Comparison of ENCODE assay signal across 33 cellular contexts in the genomic region with DNA sequence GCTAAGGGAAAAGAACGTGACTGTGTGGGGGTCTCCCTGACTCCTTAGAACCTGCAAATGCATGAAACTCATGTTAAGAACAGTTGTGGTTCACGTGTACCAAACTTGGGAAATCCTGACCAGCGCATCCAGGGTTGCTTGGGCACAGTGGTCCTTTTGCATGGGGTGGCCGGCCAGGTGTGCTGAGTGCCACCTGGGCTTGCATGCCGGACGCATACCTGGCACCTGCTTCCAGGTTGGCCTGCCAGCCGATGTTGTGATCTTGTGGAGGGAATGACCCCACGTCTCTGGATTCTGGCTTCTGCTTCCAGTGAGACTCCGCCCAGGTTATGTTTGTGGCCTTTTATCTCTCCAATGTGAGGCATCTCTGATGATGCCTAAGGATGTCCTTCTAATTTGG.
"Had no signal": no experiment of that assay in that cellular context is flagged by ENCODE, and none has a peak within 500 bp of the region (broad histone marks: within the 10 kb centered on the region; RNA-seq: fewer than 3 reads in every experiment).

No MANE protein-coding gene starts in this region.

- DNase-seq: activated CD4-positive, alpha-beta memory T cell treated with anti-CD3 and anti-CD28 coated beads for 36 hours; activated CD4-positive, alpha-beta T cell treated with anti-CD3 and anti-CD28 coated beads, Interleukin-2, amount 10 ng/mL, durations not matched to agents 24 days and 14 days; activated CD4-positive, CD25-positive, alpha-beta regulatory T cell treated with anti-CD3 and anti-CD28 coated beads, Interleukin-2, amount 50 U/mL, for 72 hours; activated CD8-positive, alpha-beta memory T cell treated with anti-CD3 and anti-CD28 coated beads, Interleukin-2, amount 50 U/mL, for 48 hours; activated gamma-delta T cell; activated naive CD4-positive, alpha-beta T cell treated with anti-CD3 and anti-CD28 coated beads, Interleukin-2, amount 10 ng/mL, durations not matched to agents 7 days and 5 days; activated naive CD8-positive, alpha-beta T cell treated with anti-CD3 and anti-CD28 coated beads, Interleukin-2, amount 10 ng/mL, durations not matched to agents 7 days and 5 days; activated T-cell treated with anti-CD3 and anti-CD28 coated beads, Interleukin-2, amount 50 U/mL, for 24 hours; brain microvascular endothelial cell; cortex of kidney; foreskin fibroblast; heart right ventricle; kidney glomerular epithelial cell; lower lobe of right lung; mesenchymal stem cell; natural killer cell; ovary; stimulated activated CD4-positive, alpha-beta T cell treated with anti-CD3 and anti-CD28 coated beads, Interleukin-1b, Interleukin-23, amount 100 ng/mL, for 48 hours; stimulated activated CD4-positive, alpha-beta T cell treated with anti-CD3 and anti-CD28 coated beads, Interleukin-4, amount 100 ng/mL, for 4 hours; stimulated activated CD8-positive, alpha-beta memory T cell treated with anti-CD3 and anti-CD28 coated beads, Interleukin-4, amount 100 ng/mL, for 48 hours; stimulated activated naive CD8-positive, alpha-beta T cell treated with anti-CD3 and anti-CD28 coated beads, Interleukin-15, amount 100 ng/mL, for 72 hours; T-helper 2 cell; transverse colon had no signal

- H3K4me3 ChIP-seq: ascending aorta, heart right ventricle, lower lobe of right lung, ovary, prostate gland, skin epidermis, suprapubic skin, transverse colon had no signal

- H3K27ac ChIP-seq: ascending aorta, brain microvascular endothelial cell, heart right ventricle, lower lobe of right lung, neutrophil, ovary, prostate gland, skin epidermis, suprapubic skin, transverse colon had no signal

- H3K27me3 ChIP-seq: ascending aorta, brain microvascular endothelial cell, heart right ventricle, neutrophil, ovary, suprapubic skin, transverse colon had no signal

- H3K9me3 ChIP-seq: ascending aorta, heart right ventricle, lower lobe of right lung, neutrophil, ovary, prostate gland, suprapubic skin, transverse colon had no signal

- FAIRE-seq: urothelium cell line had no signal

- ATAC-seq: esophagus mucosa; heart right ventricle; left lobe of liver; lower lobe of right lung; natural killer cell; sciatic nerve; stimulated activated memory B cell treated with anti-CD40 and anti-IgM and Interleukin-4, amounts not matched to agents 10 μg/mL and 1 μg/mL and 100 μg/mL, for 72 hours; stimulated activated naive CD8-positive, alpha-beta T cell treated with anti-CD3 and anti-CD28 coated beads, Interleukin-15, amount 100 ng/mL, for 72 hours had no signal

- H3K36me3 ChIP-seq: ascending aorta, brain microvascular endothelial cell, heart right ventricle, lower lobe of right lung, neutrophil, ovary, prostate gland, suprapubic skin, transverse colon had no signal
